8 cellular contexts compared by ENCODE assay signal in the genomic region with DNA sequence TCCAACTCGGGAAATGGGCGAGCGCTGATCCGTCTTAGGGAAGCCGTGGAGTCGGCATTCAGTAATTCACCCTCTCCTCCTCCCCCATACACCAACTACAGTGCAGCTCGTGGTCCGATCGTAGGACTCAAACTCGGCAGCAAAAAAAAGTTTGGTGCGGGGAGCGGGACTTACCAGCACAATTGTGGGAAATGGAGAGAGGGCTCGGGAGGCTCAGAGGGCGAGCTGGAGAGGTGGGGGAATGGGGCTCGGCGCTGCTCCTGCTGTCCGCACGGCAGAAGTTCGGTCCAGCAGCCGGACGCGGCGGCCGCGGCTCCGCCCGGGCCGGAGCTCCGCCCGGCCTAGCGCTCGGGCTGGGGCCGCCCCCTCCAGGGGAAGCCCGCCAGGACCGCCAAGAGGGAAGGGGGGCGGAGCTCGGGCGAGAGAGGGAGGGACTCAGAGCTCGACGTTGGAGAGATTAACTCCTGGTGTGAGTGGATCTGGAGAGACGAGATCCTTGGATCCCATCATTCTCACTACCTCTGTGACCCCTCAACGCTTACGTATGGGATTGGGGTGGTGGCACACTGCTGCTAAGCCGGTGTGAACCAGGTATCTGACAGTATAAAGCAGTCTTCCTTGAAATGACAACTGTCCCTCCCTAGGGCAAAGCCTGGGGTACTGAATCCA. TPM values are rescaled to one million over a fixed set of nuclear protein-coding genes. Genes with fewer than 3 reads are reported as not detected.
DNase-seq lines count a peak whose midpoint lies in the region; ATAC-seq and TF ChIP-seq lines count a peak whose summit lies in the region.

No MANE protein-coding gene starts in this region.

- H3K4me3 ChIP-seq in GM12875 (ENCODE audit: low read depth, low read length), result peak overlapping the region; percentile 78
- peak overlapping the region; percentile 62 to 92 (median 82) for H3K4me3 ChIP-seq in adrenal gland
- peak overlapping the region; percentile 83 for H3K4me3 ChIP-seq in urinary bladder (ENCODE audit: low read depth, low read length)

- peaks cover 3% of the 10 kb centered on the region for H3K36me3 Mint-ChIP-seq in progenitor cell of endocrine pancreas (ENCODE audit: insufficient read depth)

- intact Hi-C loops in adrenal gland (cut with DNase I) (loop anchor here in 1 of 2 donors (10.0 kb wide), 1 partner anchor 45 kb away; no protein-coding TSS in a partner anchor), left cardiac atrium (cut with DNase I) (no loop called here)

- ATAC-seq in HG02642 (IDR thresholded peaks at IDR 0.05; ENCODE audit: poor library complexity, unreplicated experiment) (peak; percentile 79), left cardiac atrium (peak; percentile 90 to 93)

- no peaks in the 10 kb centered on the region for H3K27me3 ChIP-seq in adrenal gland

- no peak for TF ChIP-seq CTCF in GM12875 (IDR thresholded peaks at IDR 0.05; ENCODE audit: borderline replicate concordance, insufficient read depth, low read depth, low read length)
- peak in 2 of 6 experiments; percentile 11 to 27 for TF ChIP-seq CTCF in adrenal gland (IDR thresholded peaks at IDR 0.05)
- peak; percentile 23 for TF ChIP-seq CTCF in progenitor cell of endocrine pancreas (IDR thresholded peaks at IDR 0.05; ENCODE audit: unreplicated experiment)

- H3K4me3 Mint-ChIP-seq in progenitor cell of endocrine pancreas (ENCODE audit: low read depth), result peak overlapping the region; percentile 96

- H3K4me1 Mint-ChIP-seq in progenitor cell of endocrine pancreas (ENCODE audit: low read depth), result peaks cover 5% of the 10 kb centered on the region

- DNase-seq in NCI-H128 (lab: John Stamatoyannopoulos, UW; ENCODE audit: unreplicated experiment) (peak; percentile 70), SW480 (ENCODE audit: low spot score) (peak; percentile 77), adrenal gland (peak; percentile 89 to 94 (median 91)), left cardiac atrium (peak; percentile 92), progenitor cell of endocrine pancreas (ENCODE audit: low spot score, unreplicated experiment) (peak; percentile 70)

- H3K27ac Mint-ChIP-seq in progenitor cell of endocrine pancreas, result peak overlapping the region; percentile 96

- no peaks in the 10 kb centered on the region for H3K9me3 ChIP-seq in adrenal gland (replicated peaks in 1 of 3)

- peak overlapping the region; percentile 23 to 93 (median 76) for H3K27ac ChIP-seq in adrenal gland
- peak overlapping the region; percentile 94 for H3K27ac ChIP-seq in urinary bladder (ENCODE audit: low read depth)

- H3K27me3 Mint-ChIP-seq in progenitor cell of endocrine pancreas, result peaks cover 11% of the 10 kb centered on the region

- H3K4me1 ChIP-seq in adrenal gland (replicated peaks in 1 of 2) (peaks cover 4 to 15% of the 10 kb centered on the region in 2 donors), urinary bladder (ENCODE audit: insufficient read depth) (peaks cover 1% of the 10 kb centered on the region)

- no peaks in the 10 kb centered on the region for H3K9me3 Mint-ChIP-seq in progenitor cell of endocrine pancreas (ENCODE audit: low read depth)

- H3K36me3 ChIP-seq in adrenal gland (replicated peaks in 1 of 2), result peaks cover 0 to 22% of the 10 kb centered on the region in 2 donors
- H3K36me3 ChIP-seq in urinary bladder (ENCODE audit: insufficient read depth), result peaks cover 2% of the 10 kb centered on the region

- 0 to 2% (median 0%) methylated on average over 18 to 44 of the region's 44 CpGs for WGBS in adrenal gland, 4 donors
- under 1% methylated on average over 44 of the region's 44 CpGs for WGBS in urinary bladder

- peak; percentile 45 to 77 for TF ChIP-seq POLR2A in adrenal gland (IDR thresholded peaks at IDR 0.05)

RNA-seq across cellular contexts. Expression of gene PIAS3, which starts 0.7 kb away (rescaled TPM):
- total RNA-seq in adrenal gland, result 10 to 100 TPM in 7 of 8 donors, 1 to 10 TPM in 1; 7.5 to 34.1 (median 22.0) TPM
- 10 to 100 TPM; 17.9 to 40.5 (median 26.0) TPM for polyA plus RNA-seq in adrenal gland
- total RNA-seq in left cardiac atrium, result 10 to 100 TPM; 15.0 to 17.1 TPM
- 36.9 and 38.2 TPM in 2 replicates for total RNA-seq in progenitor cell of endocrine pancreas
- total RNA-seq in urinary bladder, result 27.0 TPM
- 48.1 TPM for polyA plus RNA-seq in urinary bladder

RNA-seq across cellular contexts. Expression of gene NUDT17, which starts 14.2 kb away (rescaled TPM):
- total RNA-seq in adrenal gland (1 to 10 TPM; 1.5 to 6.5 (median 3.3) TPM), left cardiac atrium (1 to 10 TPM; 3.6 to 3.7 TPM), progenitor cell of endocrine pancreas (5.0 and 5.2 TPM in 2 replicates), urinary bladder (5.9 TPM)
- polyA plus RNA-seq in adrenal gland (1 to 10 TPM; 2.1 to 7.8 (median 3.2) TPM), urinary bladder (5.0 TPM)

RNA-seq across cellular contexts. Expression of gene ANKRD35, which starts 26.0 kb away (rescaled TPM):
- total RNA-seq in adrenal gland (1 to 10 TPM in 3 of 8 donors, under 1 TPM in 4, not detected in 1; 0.37 to 1.3 (median 0.76) TPM), left cardiac atrium (1 to 10 TPM; 1.5 to 2.0 TPM), progenitor cell of endocrine pancreas (0.31 TPM in 2 replicates), urinary bladder (2.2 TPM)
- polyA plus RNA-seq in adrenal gland (1 to 10 TPM in 2 of 3 donors, under 1 TPM in 1; 0.55 to 2.0 (median 1.2) TPM), urinary bladder (13.2 TPM)

RNA-seq across cellular contexts. Expression of gene POLR3C, which starts 35.6 kb away (rescaled TPM):
- total RNA-seq in adrenal gland, result 10 to 100 TPM; 15.5 to 28.4 (median 20.4) TPM
- polyA plus RNA-seq in adrenal gland, result 10 to 100 TPM; 12.0 to 19.8 (median 16.2) TPM
- 10 to 100 TPM; 13.3 to 17.0 TPM for total RNA-seq in left cardiac atrium
- total RNA-seq in progenitor cell of endocrine pancreas, result 31.9 and 34.0 TPM in 2 replicates
- 25.6 TPM for total RNA-seq in urinary bladder
- 23.5 TPM for polyA plus RNA-seq in urinary bladder

RNA-seq across cellular contexts. Expression of gene RNF115, which starts 35.7 kb away (rescaled TPM):
- 10 to 100 TPM in 7 of 8 donors, 1 to 10 TPM in 1; 8.3 to 19.2 (median 12.4) TPM for total RNA-seq in adrenal gland
- 10 to 100 TPM in 1 of 3 donors, 1 to 10 TPM in 2; 8.4 to 17.1 (median 9.3) TPM for polyA plus RNA-seq in adrenal gland
- 10 to 100 TPM; 27.7 to 34.4 TPM for total RNA-seq in left cardiac atrium
- total RNA-seq in progenitor cell of endocrine pancreas, result 14.5 and 14.7 TPM in 2 replicates
- 32.4 TPM for total RNA-seq in urinary bladder
- polyA plus RNA-seq in urinary bladder, result 9.1 TPM

Comparison
In these comparisons a context has a peak if more than half of its experiments do, and no peak if none do; other contexts are left out.
1. Peak in every context shown above with its lines: DNase-seq, ATAC-seq, H3K4me3 ChIP-seq and H3K27ac ChIP-seq.